In the genomic region with DNA sequence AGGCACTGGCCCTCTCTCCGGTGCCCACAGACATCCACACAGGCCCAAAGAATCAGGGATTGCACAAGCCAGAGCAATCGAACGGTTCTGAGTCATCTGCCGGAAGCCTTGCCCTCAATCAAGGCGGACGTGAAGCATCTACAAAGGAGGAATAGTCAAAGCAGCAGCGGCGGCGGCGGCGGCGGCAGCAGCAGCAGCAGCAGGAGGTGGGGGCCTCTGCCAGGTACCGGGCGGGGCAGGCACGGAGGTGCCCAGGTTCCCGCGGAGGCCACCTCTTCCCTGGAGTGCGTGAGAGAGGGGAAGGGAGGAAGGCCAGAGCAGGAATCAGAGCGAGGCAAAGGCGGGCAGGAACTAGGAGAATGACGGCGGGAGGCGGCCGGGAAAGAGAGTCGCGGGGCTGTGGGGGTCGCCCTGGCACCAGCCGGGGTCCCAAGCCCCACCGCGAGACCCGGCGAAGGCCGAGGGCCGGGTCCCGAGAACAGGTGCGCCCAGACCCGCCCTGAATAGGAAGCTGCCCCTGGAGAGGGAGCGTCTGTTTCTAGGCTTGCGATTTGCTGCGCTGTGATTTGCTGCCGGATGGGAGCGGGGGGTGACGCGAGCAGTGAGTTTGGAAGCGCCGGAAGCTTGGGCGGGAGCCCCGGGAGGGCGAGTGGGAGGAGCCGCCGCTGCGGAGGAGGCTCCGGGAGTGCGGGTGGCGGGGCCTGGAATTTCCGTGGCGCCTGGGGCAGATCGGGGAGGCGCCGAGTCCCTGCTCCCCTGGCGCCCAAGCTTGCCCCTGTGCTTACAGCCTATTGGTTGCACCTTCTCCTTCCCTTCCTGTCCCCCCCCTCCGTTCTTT, we compare ENCODE assay signal across 1 cellular context.
TF ChIP-seq lines count a peak whose summit lies in the region.

A gene with protein sequence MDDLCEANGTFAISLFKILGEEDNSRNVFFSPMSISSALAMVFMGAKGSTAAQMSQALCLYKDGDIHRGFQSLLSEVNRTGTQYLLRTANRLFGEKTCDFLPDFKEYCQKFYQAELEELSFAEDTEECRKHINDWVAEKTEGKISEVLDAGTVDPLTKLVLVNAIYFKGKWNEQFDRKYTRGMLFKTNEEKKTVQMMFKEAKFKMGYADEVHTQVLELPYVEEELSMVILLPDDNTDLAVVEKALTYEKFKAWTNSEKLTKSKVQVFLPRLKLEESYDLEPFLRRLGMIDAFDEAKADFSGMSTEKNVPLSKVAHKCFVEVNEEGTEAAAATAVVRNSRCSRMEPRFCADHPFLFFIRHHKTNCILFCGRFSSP (plus strand): TSS at position 117 of the 838 bp plus-strand sequence. CDS start 8,228 bp downstream, outside the sequence.

TF ChIP-seq in HepG2, 621 proteins besides CTCF, POLR2A, EP300 and RAD21 (continued from another document and continues in another):
- TF ChIP-seq, protein P1, sequence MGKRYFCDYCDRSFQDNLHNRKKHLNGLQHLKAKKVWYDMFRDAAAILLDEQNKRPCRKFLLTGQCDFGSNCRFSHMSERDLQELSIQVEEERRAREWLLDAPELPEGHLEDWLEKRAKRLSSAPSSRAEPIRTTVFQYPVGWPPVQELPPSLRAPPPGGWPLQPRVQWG (CRISPR knock-in tag; IDR thresholded peaks at IDR 0.05; ENCODE audit: borderline replicate concordance, low read depth): no peak
- TF ChIP-seq, protein P2, sequence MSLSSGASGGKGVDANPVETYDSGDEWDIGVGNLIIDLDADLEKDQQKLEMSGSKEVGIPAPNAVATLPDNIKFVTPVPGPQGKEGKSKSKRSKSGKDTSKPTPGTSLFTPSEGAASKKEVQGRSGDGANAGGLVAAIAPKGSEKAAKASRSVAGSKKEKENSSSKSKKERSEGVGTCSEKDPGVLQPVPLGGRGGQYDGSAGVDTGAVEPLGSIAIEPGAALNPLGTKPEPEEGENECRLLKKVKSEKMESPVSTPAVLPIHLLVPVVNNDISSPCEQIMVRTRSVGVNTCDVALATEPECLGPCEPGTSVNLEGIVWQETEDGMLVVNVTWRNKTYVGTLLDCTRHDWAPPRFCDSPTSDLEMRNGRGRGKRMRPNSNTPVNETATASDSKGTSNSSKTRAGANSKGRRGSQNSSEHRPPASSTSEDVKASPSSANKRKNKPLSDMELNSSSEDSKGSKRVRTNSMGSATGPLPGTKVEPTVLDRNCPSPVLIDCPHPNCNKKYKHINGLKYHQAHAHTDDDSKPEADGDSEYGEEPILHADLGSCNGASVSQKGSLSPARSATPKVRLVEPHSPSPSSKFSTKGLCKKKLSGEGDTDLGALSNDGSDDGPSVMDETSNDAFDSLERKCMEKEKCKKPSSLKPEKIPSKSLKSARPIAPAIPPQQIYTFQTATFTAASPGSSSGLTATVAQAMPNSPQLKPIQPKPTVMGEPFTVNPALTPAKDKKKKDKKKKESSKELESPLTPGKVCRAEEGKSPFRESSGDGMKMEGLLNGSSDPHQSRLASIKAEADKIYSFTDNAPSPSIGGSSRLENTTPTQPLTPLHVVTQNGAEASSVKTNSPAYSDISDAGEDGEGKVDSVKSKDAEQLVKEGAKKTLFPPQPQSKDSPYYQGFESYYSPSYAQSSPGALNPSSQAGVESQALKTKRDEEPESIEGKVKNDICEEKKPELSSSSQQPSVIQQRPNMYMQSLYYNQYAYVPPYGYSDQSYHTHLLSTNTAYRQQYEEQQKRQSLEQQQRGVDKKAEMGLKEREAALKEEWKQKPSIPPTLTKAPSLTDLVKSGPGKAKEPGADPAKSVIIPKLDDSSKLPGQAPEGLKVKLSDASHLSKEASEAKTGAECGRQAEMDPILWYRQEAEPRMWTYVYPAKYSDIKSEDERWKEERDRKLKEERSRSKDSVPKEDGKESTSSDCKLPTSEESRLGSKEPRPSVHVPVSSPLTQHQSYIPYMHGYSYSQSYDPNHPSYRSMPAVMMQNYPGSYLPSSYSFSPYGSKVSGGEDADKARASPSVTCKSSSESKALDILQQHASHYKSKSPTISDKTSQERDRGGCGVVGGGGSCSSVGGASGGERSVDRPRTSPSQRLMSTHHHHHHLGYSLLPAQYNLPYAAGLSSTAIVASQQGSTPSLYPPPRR (CRISPR knock-in tag; IDR thresholded peaks at IDR 0.05; ENCODE audit: borderline replicate concordance): peak; percentile 38; the same call in 1 of the 2 replicates
- no peak for TF ChIP-seq SRY (CRISPR knock-in tag; IDR thresholded peaks at IDR 0.05)
- TF ChIP-seq MED1 (CRISPR knock-in tag; IDR thresholded peaks at IDR 0.05): peak; percentile 30; the same call in 1 of the 2 replicates
- no peak for TF ChIP-seq KDM4B (CRISPR knock-in tag; IDR thresholded peaks at IDR 0.05)
- TF ChIP-seq SUZ12 (IDR thresholded peaks at IDR 0.05; ENCODE audit: low read depth, low read length): no peak
- TF ChIP-seq YEATS2 (CRISPR knock-in tag; IDR thresholded peaks at IDR 0.05; ENCODE audit: borderline replicate concordance): peak; percentile 62; the same call in 1 of the 2 replicates
- TF ChIP-seq CBFB (CRISPR knock-in tag; IDR thresholded peaks at IDR 0.05): peak; percentile 32; the same call in 1 of the 2 replicates
- peak; percentile 93 for TF ChIP-seq GABPB1 (CRISPR knock-in tag; IDR thresholded peaks at IDR 0.05)
- TF ChIP-seq GATAD2A (CRISPR knock-in tag; IDR thresholded peaks at IDR 0.05): peak; percentile 62; the same call in 1 of the 2 replicates
- peak; percentile 25; the same call in 1 of the 2 replicates for TF ChIP-seq FOXA3 (CRISPR knock-in tag; IDR thresholded peaks at IDR 0.05)
- TF ChIP-seq NFE2L1 (CRISPR knock-in tag; IDR thresholded peaks at IDR 0.05; ENCODE audit: borderline replicate concordance): no peak
- 0 out of 2 replicates have a peak, but pooled peaks have one; percentile 43 for TF ChIP-seq MAF1 (CRISPR knock-in tag; IDR thresholded peaks at IDR 0.05; ENCODE audit: borderline replicate concordance)
- no peak for TF ChIP-seq MXI1 (IDR thresholded peaks at IDR 0.05; ENCODE audit: borderline replicate concordance, low read depth, low read length)
- TF ChIP-seq, protein P3, sequence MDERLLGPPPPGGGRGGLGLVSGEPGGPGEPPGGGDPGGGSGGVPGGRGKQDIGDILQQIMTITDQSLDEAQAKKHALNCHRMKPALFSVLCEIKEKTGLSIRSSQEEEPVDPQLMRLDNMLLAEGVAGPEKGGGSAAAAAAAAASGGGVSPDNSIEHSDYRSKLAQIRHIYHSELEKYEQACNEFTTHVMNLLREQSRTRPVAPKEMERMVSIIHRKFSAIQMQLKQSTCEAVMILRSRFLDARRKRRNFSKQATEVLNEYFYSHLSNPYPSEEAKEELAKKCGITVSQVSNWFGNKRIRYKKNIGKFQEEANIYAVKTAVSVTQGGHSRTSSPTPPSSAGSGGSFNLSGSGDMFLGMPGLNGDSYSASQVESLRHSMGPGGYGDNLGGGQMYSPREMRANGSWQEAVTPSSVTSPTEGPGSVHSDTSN (CRISPR knock-in tag; IDR thresholded peaks at IDR 0.05): peak; percentile 15; the same call in 1 of the 2 replicates
- TF ChIP-seq, protein P4, sequence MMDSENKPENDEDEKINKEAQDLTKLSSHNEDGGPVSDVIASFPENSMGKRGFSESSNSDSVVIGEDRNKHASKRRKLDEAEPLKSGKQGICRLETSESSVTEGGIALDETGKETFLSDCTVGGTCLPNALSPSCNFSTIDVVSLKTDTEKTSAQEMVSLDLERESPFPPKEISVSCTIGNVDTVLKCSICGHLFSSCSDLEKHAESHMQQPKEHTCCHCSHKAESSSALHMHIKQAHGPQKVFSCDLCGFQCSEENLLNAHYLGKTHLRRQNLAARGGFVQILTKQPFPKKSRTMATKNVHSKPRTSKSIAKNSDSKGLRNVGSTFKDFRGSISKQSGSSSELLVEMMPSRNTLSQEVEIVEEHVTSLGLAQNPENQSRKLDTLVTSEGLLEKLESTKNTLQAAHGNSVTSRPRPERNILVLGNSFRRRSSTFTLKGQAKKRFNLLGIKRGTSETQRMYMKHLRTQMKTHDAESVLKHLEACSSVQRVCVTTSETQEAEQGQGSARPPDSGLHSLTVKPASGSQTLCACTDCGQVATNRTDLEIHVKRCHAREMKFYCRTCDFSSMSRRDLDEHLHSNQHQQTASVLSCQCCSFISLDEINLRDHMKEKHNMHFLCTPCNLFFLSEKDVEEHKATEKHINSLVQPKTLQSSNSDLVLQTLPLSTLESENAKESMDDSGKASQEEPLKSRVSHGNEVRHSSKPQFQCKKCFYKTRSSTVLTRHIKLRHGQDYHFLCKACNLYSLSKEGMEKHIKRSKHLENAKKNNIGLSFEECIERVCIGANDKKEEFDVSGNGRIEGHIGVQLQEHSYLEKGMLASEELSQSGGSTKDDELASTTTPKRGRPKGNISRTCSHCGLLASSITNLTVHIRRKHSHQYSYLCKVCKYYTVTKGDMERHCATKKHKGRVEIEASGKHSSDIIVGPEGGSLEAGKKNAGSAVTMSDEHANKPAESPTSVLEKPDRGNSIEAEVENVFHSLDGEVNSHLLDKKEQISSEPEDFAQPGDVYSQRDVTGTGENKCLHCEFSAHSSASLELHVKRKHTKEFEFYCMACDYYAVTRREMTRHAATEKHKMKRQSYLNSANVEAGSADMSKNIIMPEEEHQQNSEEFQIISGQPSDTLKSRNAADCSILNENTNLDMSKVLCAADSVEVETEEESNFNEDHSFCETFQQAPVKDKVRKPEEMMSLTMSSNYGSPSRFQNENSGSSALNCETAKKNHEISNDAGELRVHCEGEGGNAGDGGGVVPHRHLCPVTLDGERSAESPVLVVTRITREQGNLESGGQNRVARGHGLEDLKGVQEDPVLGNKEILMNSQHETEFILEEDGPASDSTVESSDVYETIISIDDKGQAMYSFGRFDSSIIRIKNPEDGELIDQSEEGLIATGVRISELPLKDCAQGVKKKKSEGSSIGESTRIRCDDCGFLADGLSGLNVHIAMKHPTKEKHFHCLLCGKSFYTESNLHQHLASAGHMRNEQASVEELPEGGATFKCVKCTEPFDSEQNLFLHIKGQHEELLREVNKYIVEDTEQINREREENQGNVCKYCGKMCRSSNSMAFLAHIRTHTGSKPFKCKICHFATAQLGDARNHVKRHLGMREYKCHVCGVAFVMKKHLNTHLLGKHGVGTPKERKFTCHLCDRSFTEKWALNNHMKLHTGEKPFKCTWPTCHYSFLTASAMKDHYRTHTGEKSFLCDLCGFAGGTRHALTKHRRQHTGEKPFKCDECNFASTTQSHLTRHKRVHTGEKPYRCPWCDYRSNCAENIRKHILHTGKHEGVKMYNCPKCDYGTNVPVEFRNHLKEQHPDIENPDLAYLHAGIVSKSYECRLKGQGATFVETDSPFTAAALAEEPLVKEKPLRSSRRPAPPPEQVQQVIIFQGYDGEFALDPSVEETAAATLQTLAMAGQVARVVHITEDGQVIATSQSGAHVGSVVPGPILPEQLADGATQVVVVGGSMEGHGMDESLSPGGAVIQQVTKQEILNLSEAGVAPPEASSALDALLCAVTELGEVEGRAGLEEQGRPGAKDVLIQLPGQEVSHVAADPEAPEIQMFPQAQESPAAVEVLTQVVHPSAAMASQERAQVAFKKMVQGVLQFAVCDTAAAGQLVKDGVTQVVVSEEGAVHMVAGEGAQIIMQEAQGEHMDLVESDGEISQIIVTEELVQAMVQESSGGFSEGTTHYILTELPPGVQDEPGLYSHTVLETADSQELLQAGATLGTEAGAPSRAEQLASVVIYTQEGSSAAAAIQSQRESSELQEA (CRISPR knock-in tag; IDR thresholded peaks at IDR 0.05; ENCODE audit: not compliant biosample characterization): no peak
- TF ChIP-seq ZNF878 (CRISPR knock-in tag; IDR thresholded peaks at IDR 0.05): no peak
- TF ChIP-seq AHR (CRISPR knock-in tag; IDR thresholded peaks at IDR 0.05): no peak
- TF ChIP-seq SP4 (CRISPR knock-in tag; IDR thresholded peaks at IDR 0.05): peak; percentile 25; the same call in 1 of the 2 replicates
- no peak for TF ChIP-seq SP140L (CRISPR knock-in tag; IDR thresholded peaks at IDR 0.05; ENCODE audit: borderline replicate concordance)
- TF ChIP-seq IRF2 (CRISPR knock-in tag; IDR thresholded peaks at IDR 0.05): peak; percentile 36; the same call in 1 of the 2 replicates
- TF ChIP-seq ZNF563 (CRISPR knock-in tag; IDR thresholded peaks at IDR 0.05): 0 out of 2 replicates have a peak, but pooled peaks have one; percentile 39
- no peak for TF ChIP-seq ZBTB42 (CRISPR knock-in tag; IDR thresholded peaks at IDR 0.05)
- TF ChIP-seq U2AF1 (optimal IDR thresholded peaks at IDR 0.05; ENCODE audit: low read depth, low read length): no peak
- no peak for TF ChIP-seq DPF2 (CRISPR knock-in tag; IDR thresholded peaks at IDR 0.05; ENCODE audit: borderline replicate concordance, low read depth)
- TF ChIP-seq ZNF136 (CRISPR knock-in tag; IDR thresholded peaks at IDR 0.05; ENCODE audit: low read depth): no peak
- TF ChIP-seq ZFP36L1 (CRISPR knock-in tag; IDR thresholded peaks at IDR 0.05): 0 out of 2 replicates have a peak, but pooled peaks have one; percentile 49
- TF ChIP-seq, protein P5, sequence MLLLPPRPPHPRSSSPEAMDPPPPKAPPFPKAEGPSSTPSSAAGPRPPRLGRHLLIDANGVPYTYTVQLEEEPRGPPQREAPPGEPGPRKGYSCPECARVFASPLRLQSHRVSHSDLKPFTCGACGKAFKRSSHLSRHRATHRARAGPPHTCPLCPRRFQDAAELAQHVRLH (CRISPR knock-in tag; IDR thresholded peaks at IDR 0.05; ENCODE audit: borderline replicate concordance, low read depth): no peak
- TF ChIP-seq, protein P6, sequence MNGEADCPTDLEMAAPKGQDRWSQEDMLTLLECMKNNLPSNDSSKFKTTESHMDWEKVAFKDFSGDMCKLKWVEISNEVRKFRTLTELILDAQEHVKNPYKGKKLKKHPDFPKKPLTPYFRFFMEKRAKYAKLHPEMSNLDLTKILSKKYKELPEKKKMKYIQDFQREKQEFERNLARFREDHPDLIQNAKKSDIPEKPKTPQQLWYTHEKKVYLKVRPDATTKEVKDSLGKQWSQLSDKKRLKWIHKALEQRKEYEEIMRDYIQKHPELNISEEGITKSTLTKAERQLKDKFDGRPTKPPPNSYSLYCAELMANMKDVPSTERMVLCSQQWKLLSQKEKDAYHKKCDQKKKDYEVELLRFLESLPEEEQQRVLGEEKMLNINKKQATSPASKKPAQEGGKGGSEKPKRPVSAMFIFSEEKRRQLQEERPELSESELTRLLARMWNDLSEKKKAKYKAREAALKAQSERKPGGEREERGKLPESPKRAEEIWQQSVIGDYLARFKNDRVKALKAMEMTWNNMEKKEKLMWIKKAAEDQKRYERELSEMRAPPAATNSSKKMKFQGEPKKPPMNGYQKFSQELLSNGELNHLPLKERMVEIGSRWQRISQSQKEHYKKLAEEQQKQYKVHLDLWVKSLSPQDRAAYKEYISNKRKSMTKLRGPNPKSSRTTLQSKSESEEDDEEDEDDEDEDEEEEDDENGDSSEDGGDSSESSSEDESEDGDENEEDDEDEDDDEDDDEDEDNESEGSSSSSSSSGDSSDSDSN (CRISPR knock-in tag; IDR thresholded peaks at IDR 0.05): peak; percentile 80; the same call in 1 of the 2 replicates
- TF ChIP-seq, protein P7, sequence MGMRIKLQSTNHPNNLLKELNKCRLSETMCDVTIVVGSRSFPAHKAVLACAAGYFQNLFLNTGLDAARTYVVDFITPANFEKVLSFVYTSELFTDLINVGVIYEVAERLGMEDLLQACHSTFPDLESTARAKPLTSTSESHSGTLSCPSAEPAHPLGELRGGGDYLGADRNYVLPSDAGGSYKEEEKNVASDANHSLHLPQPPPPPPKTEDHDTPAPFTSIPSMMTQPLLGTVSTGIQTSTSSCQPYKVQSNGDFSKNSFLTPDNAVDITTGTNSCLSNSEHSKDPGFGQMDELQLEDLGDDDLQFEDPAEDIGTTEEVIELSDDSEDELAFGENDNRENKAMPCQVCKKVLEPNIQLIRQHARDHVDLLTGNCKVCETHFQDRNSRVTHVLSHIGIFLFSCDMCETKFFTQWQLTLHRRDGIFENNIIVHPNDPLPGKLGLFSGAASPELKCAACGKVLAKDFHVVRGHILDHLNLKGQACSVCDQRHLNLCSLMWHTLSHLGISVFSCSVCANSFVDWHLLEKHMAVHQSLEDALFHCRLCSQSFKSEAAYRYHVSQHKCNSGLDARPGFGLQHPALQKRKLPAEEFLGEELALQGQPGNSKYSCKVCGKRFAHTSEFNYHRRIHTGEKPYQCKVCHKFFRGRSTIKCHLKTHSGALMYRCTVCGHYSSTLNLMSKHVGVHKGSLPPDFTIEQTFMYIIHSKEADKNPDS (CRISPR knock-in tag; IDR thresholded peaks at IDR 0.05): no peak
- no peak for TF ChIP-seq ZFP82 (CRISPR knock-in tag; IDR thresholded peaks at IDR 0.05; ENCODE audit: borderline replicate concordance)
